16 cellular contexts compared by ENCODE assay signal in the genomic region with DNA sequence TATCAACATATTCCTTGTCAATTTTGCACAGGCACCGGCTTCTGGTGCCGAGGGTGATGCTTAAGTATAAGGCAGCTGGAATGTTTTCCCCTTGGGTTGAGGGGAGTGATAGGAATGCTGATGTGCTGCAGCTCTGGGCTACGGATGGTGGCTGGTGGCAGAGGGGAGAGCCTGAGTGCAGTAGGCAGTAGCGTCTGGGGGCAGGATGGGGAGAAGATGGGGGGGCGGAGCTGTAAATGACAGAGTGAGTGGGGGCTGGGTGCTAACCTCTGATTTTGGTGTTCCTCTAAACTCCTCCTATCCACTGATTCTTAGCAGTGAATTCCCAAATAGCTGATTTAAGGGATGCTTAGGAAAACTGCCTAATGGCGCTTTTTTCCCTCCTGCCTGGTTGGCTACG. TPM values are rescaled to one million over a fixed set of nuclear protein-coding genes. Genes with fewer than 3 reads are reported as not detected.
"Had no signal": no experiment of that assay in that cellular context is flagged by ENCODE, and none has a peak within 500 bp of the region (broad histone marks: within the 10 kb centered on the region; RNA-seq: fewer than 3 reads in every experiment).

No MANE protein-coding gene starts in this region.

- H3K27me3 ChIP-seq: colonic mucosa, pancreas had no signal

- H3K9me3 ChIP-seq: colonic mucosa, mucosa of descending colon, pancreas had no signal

- DNase-seq: colonic mucosa; effector CD4-positive, alpha-beta T cell; left colon; mucosa of descending colon; naive thymus-derived CD8-positive, alpha-beta T cell; occipital lobe; pancreas; right cardiac atrium; small intestine; stimulated activated CD4-positive, alpha-beta T cell treated with anti-CD3 and anti-CD28 coated beads, Interleukin-12 subunit alpha, Interleukin-12 subunit beta, amount 100 ng/mL, for 4 hours; stimulated activated naive CD4-positive, alpha-beta T cell treated with Interleukin-2 at 50 U/mL for 16 hours; trophoblast cell had no signal

- H3K27ac Mint-ChIP-seq: progenitor cell of endocrine pancreas had no signal

- H3K4me1 Mint-ChIP-seq: naive thymus-derived CD8-positive, alpha-beta T cell had no signal

- H3K27ac ChIP-seq: colonic mucosa, pancreas had no signal

- H3K36me3 ChIP-seq: colonic mucosa, pancreas had no signal

- H3K4me3 Mint-ChIP-seq: naive thymus-derived CD8-positive, alpha-beta T cell; neural crest cell had no signal

- H3K4me1 ChIP-seq: colonic mucosa, pancreas had no signal

- H3K27me3 Mint-ChIP-seq: progenitor cell of endocrine pancreas had no signal

- H3K4me3 ChIP-seq: colonic mucosa, mucosa of descending colon, pancreas had no signal

RNA-seq across cellular contexts. Expression of a gene that starts 20.8 kb away (rescaled TPM):
- total RNA-seq: dermis microvascular lymphatic vessel endothelial cell, lung microvascular endothelial cell had no signal
